10 cellular contexts compared by ENCODE assay signal in the genomic region with DNA sequence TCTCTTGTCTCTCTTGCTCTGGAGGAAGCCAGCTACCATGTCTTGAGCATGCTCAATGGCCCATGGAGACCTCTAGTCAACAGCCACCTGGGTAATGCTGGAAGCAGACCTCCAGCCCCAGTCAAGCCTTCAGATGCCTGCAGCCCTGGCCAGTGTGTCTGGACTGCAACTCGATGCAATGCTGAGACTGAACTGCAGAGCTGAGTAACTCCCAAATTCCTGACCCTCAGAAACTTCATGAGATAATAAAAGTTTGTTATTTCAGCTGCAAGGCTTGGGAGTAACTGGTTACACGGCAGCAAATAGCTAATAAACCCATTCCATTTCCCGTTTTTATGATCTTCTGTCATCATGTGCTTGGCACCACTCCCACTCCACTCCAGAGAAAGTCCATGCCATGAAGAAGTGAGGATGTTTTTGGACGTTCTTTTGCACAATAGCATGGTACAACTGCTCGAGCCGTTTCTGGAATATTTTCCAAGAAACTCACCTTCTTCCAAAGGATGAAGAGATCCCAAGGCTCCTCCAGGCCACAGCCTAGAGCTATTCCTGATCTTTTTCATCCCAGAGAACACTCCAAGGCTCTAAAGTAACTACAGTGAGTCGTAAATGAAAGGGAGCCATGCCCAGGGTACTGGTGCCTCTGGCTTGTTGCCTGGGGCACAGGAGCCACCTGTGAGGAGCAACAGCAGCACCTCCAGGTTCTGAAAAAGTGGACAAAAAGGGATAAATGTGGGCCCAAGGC.
DNase-seq lines count a peak whose midpoint lies in the region; ATAC-seq and TF ChIP-seq lines count a peak whose summit lies in the region.
"Had no signal": no experiment of that assay in that cellular context is flagged by ENCODE, and none has a peak within 500 bp of the region (broad histone marks: within the 10 kb centered on the region; RNA-seq: fewer than 3 reads in every experiment).

No MANE protein-coding gene starts in this region.

- peak; percentile 49 for DNase-seq in AG20443 (ENCODE audit: low spot score)
- DNase-seq in HEK293T (ENCODE audit: extremely low spot score): peak; percentile 23
- DNase-seq in astrocyte of the spinal cord (ENCODE audit: low read depth, low spot score): peak; percentile 64
- DNase-seq in memory B cell (ENCODE audit: low spot score in 2 of 2): no peak
- DNase-seq in T1000 (lab: John Stamatoyannopoulos, UW): no peak
- DNase-seq in esophagus squamous epithelium (lab: John Stamatoyannopoulos, UW): no peak
- DNase-seq: activated naive CD4-positive, alpha-beta T cell treated with anti-CD3 and anti-CD28 coated beads, Interleukin-2, amount 50 U/mL, for 16 hours; NCI-H69 had no signal

- WGBS in esophagus squamous epithelium, 2 donors: 47 to 51% methylated on average over 6 of the region's 7 CpGs

- no peak overlapping the region for H3K27ac ChIP-seq in esophagus squamous epithelium

- in situ Hi-C loops in astrocyte of the spinal cord (cut with HindIII; ENCODE audit: low sequenced_read_pairs): no loop called here

- H3K4me3 ChIP-seq in astrocyte of the spinal cord (ENCODE audit: low read depth, low read length) (no peak overlapping the region), esophagus squamous epithelium (no peak overlapping the region)

- POLR2A ChIA-PET in HEK293T (lab: Yijun Ruan, JAX): no interaction called here

- no peaks in the 10 kb centered on the region for H3K27me3 Mint-ChIP-seq in memory B cell

- peak overlapping the region; percentile 55 for H3K4me3 Mint-ChIP-seq in memory B cell

- H3K36me3 ChIP-seq in esophagus squamous epithelium: no peaks in the 10 kb centered on the region

- peaks cover 2% of the 10 kb centered on the region for H3K36me3 Mint-ChIP-seq in memory B cell

- peaks cover 24% of the 10 kb centered on the region for H3K4me1 Mint-ChIP-seq in memory B cell

- CTCF ChIA-PET in HEK293T (lab: Yijun Ruan, JAX): interaction anchor here (0.8 to 1.2 kb wide), 2 partner anchors 9 to 184 kb away, joined by 3 to 4 read pairs; no protein-coding TSS in a partner anchor

- no peak for TF ChIP-seq POLR2A in esophagus squamous epithelium (IDR thresholded peaks at IDR 0.05)

- ATAC-seq in memory B cell (ENCODE audit: low read depth): no peak
- ATAC-seq in GM18907 (IDR thresholded peaks at IDR 0.05; ENCODE audit: unreplicated experiment): no peak
- no peak for ATAC-seq in GM18498 (IDR thresholded peaks at IDR 0.05; ENCODE audit: unreplicated experiment)

- TF ChIP-seq CTCF in astrocyte of the spinal cord (IDR thresholded peaks at IDR 0.05; ENCODE audit: low read depth, low read length) (no peak), esophagus squamous epithelium (IDR thresholded peaks at IDR 0.05) (no peak)

- H3K27me3 ChIP-seq in esophagus squamous epithelium: no peaks in the 10 kb centered on the region

- peaks cover 3% of the 10 kb centered on the region for H3K9me3 Mint-ChIP-seq in memory B cell

- H3K4me1 ChIP-seq in esophagus squamous epithelium: peaks cover 0 to 10% (median 0%) of the 10 kb centered on the region in 3 donors

- H3K27ac Mint-ChIP-seq in memory B cell: no peak overlapping the region

- no peaks in the 10 kb centered on the region for H3K9me3 ChIP-seq in esophagus squamous epithelium

- intact Hi-C loops in esophagus squamous epithelium (cut with DNase I): no loop called here

TF ChIP-seq in HEK293T, 16 proteins besides CTCF, POLR2A, EP300 and RAD21:
- TF ChIP-seq L3MBTL2 (conservative IDR thresholded peaks at IDR 0.05): no peak
- TF ChIP-seq PKNOX1 (IDR thresholded peaks at IDR 0.05): no peak
- TF ChIP-seq ZNF384 (IDR thresholded peaks at IDR 0.05): no peak
- TF ChIP-seq LEF1 (IDR thresholded peaks at IDR 0.05; ENCODE audit: borderline replicate concordance): no peak
- TF ChIP-seq SUZ12 (IDR thresholded peaks at IDR 0.05): no peak
- no peak for TF ChIP-seq CTBP1 (IDR thresholded peaks at IDR 0.05; ENCODE audit: borderline replicate concordance)
- TF ChIP-seq FOXM1 (IDR thresholded peaks at IDR 0.05; ENCODE audit: borderline replicate concordance): no peak
- TF ChIP-seq ELF4 (IDR thresholded peaks at IDR 0.05): no peak
- TF ChIP-seq ARNT (IDR thresholded peaks at IDR 0.05): no peak

Comparison
In these comparisons a context has a peak if more than half of its experiments do, and no peak if none do; other contexts are left out.
1. DNase-seq: peak in AG20443 (single experiment), HEK293T (single experiment) and astrocyte of the spinal cord (single experiment); none in memory B cell (0 of 2), T1000 (single experiment) and esophagus squamous epithelium (single experiment).